Comparison of ENCODE assay signal across 12 cellular contexts in the genomic region with DNA sequence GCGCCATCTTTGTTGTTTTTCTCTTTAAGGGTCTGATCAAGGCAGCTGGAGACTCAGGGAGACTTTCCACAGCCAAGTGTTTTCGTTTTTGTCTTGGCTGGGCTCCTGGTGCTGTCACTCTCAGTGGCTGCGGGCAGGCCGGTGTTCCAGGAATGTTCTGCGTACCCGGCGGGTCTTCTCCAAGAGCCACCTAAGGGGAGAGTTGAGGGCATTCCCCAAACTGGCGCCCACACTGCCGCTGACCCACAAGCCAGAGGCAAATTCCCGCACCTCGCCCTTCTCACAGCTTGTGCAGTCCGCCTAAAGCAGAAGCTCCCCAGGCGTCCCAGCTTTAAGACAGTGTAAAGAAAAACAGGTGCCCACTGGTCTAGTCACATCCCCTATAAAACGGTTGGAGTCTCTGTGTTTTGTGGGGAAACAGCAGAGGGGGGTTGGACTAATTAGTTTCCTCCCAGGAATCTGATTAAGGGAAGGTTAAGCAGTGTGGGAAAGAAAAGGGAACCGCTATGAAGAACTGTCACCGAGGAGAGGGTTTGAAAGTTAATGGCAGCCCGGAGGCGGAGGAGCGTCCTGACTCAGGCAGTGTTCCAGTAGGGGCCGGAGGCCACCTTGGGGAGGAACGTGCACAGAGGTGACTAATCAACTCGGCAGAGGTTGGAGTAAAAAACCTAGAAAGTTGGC.
DNase-seq lines count a peak whose midpoint lies in the region; ATAC-seq and TF ChIP-seq lines count a peak whose summit lies in the region.
"Had no signal": no experiment of that assay in that cellular context is flagged by ENCODE, and none has a peak within 500 bp of the region (broad histone marks: within the 10 kb centered on the region; RNA-seq: fewer than 3 reads in every experiment).

No MANE protein-coding gene starts in this region.

- POLR2A ChIA-PET in RWPE1 (lab: Yijun Ruan, JAX; ENCODE audit: low non-redundant PET): no interaction called here

- H3K36me3 Mint-ChIP-seq in activated T-helper 2 cell treated with anti-CD3 and anti-CD28 coated beads, Interferon-gamma antibody, Interleukin-2, Interleukin-4, amounts not matched to agents 10 μg/mL and 5 μg/mL and 100 μg/mL, durations not matched to agents 14 hours and 24 hours and 36 hours (ENCODE audit: low read depth): no peaks in the 10 kb centered on the region
- H3K36me3 Mint-ChIP-seq: mesothelial cell of epicardium had no signal

- H3K27me3 Mint-ChIP-seq in activated T-helper 2 cell treated with anti-CD3 and anti-CD28 coated beads, Interferon-gamma antibody, Interleukin-2, Interleukin-4, amounts not matched to agents 10 μg/mL and 5 μg/mL and 100 μg/mL, durations not matched to agents 14 hours and 24 hours and 36 hours (ENCODE audit: low read depth): peaks cover 5% of the 10 kb centered on the region

- CTCF ChIA-PET in RWPE1 (lab: Yijun Ruan, JAX): no interaction called here

- no peak overlapping the region for H3K27ac ChIP-seq in RWPE1

- peak overlapping the region; percentile 33 to 40 for H3K4me3 ChIP-seq in foreskin fibroblast (ENCODE audit: low read depth in 1 of 2, low read length in 2 of 2)

- no peak for ATAC-seq in GM19467 (IDR thresholded peaks at IDR 0.05; ENCODE audit: unreplicated experiment)
- ATAC-seq in GM21717 (IDR thresholded peaks at IDR 0.05; ENCODE audit: unreplicated experiment): no peak

- no peaks in the 10 kb centered on the region for H3K9me3 Mint-ChIP-seq in activated T-helper 2 cell treated with anti-CD3 and anti-CD28 coated beads, Interferon-gamma antibody, Interleukin-2, Interleukin-4, amounts not matched to agents 10 μg/mL and 5 μg/mL and 100 μg/mL, durations not matched to agents 14 hours and 24 hours and 36 hours
- H3K9me3 Mint-ChIP-seq: activated CD4-positive, alpha-beta T cell treated with anti-CD3 and anti-CD28 coated beads, Interleukin-2, amount 10 ng/mL, durations not matched to agents 7 days and 5 days; stimulated activated naive CD8-positive, alpha-beta T cell treated with anti-CD3 and anti-CD28 coated beads, Interleukin-15, Interleukin-2, amounts not matched to agents 100 ng/mL and 50 ng/mL, for 24 hours had no signal

- no peaks in the 10 kb centered on the region for H3K4me1 Mint-ChIP-seq in activated T-helper 2 cell treated with anti-CD3 and anti-CD28 coated beads, Interferon-gamma antibody, Interleukin-2, Interleukin-4, amounts not matched to agents 10 μg/mL and 5 μg/mL and 100 μg/mL, durations not matched to agents 14 hours and 24 hours and 36 hours (ENCODE audit: low read depth)
- H3K4me1 Mint-ChIP-seq: activated CD4-positive, alpha-beta T cell treated with anti-CD3 and anti-CD28 coated beads, Interleukin-2, amount 10 ng/mL, durations not matched to agents 7 days and 5 days had no signal

- H3K4me3 Mint-ChIP-seq in activated T-helper 2 cell treated with anti-CD3 and anti-CD28 coated beads, Interferon-gamma antibody, Interleukin-2, Interleukin-4, amounts not matched to agents 10 μg/mL and 5 μg/mL and 100 μg/mL, durations not matched to agents 14 hours and 24 hours and 36 hours (ENCODE audit: low read depth): no peak overlapping the region
- H3K4me3 Mint-ChIP-seq: activated CD4-positive, alpha-beta T cell treated with anti-CD3 and anti-CD28 coated beads, Interleukin-2, amount 10 ng/mL, durations not matched to agents 7 days and 5 days; mesothelial cell of epicardium; stimulated activated naive CD8-positive, alpha-beta T cell treated with anti-CD3 and anti-CD28 coated beads, Interleukin-15, Interleukin-2, amounts not matched to agents 100 ng/mL and 50 ng/mL, for 24 hours had no signal

- intact Hi-C loops in activated T-helper 2 cell treated with anti-CD3 and anti-CD28 coated beads, Interferon-gamma antibody, Interleukin-2, Interleukin-4, amounts not matched to agents 10 μg/mL and 5 μg/mL and 100 μg/mL, durations not matched to agents 14 hours and 24 hours and 36 hours (cut with micrococcal nuclease): no loop called here

- TF ChIP-seq CTCF in RWPE1 (conservative IDR thresholded peaks at IDR 0.05; ENCODE audit: low read depth) (no peak), foreskin fibroblast (IDR thresholded peaks at IDR 0.05; ENCODE audit: low read depth, low read length) (no peak)

- peak; percentile 84 for DNase-seq in ELF-1 (ENCODE audit: low read depth, low spot score)
- peak; percentile 74 for DNase-seq in RWPE1 (ENCODE audit: low spot score)
- peak; percentile 12 to 51 for DNase-seq in foreskin fibroblast
- peak; percentile 62 for DNase-seq in retina
- no peak for DNase-seq in activated T-helper 2 cell treated with anti-CD3 and anti-CD28 coated beads, Interferon-gamma antibody, Interleukin-2, Interleukin-4, amounts not matched to agents 10 μg/mL and 5 μg/mL and 100 μg/mL, durations not matched to agents 14 hours and 24 hours and 36 hours (ENCODE audit: low spot score)
- DNase-seq in COLO668 (lab: John Stamatoyannopoulos, UW; ENCODE audit: unreplicated experiment): no peak
- DNase-seq: activated CD4-positive, alpha-beta T cell treated with anti-CD3 and anti-CD28 coated beads, Interleukin-2, amount 10 ng/mL, durations not matched to agents 7 days and 5 days; NCI-H1092 had no signal

- H3K27ac Mint-ChIP-seq in activated T-helper 2 cell treated with anti-CD3 and anti-CD28 coated beads, Interferon-gamma antibody, Interleukin-2, Interleukin-4, amounts not matched to agents 10 μg/mL and 5 μg/mL and 100 μg/mL, durations not matched to agents 14 hours and 24 hours and 36 hours: no peak overlapping the region
- H3K27ac Mint-ChIP-seq: activated CD4-positive, alpha-beta T cell treated with anti-CD3 and anti-CD28 coated beads, Interleukin-2, amount 10 ng/mL, durations not matched to agents 7 days and 5 days; mesothelial cell of epicardium; stimulated activated naive CD8-positive, alpha-beta T cell treated with anti-CD3 and anti-CD28 coated beads, Interleukin-15, Interleukin-2, amounts not matched to agents 100 ng/mL and 50 ng/mL, for 24 hours had no signal

Comparison
In these comparisons a context has a peak if more than half of its experiments do, and no peak if none do; other contexts are left out.
1. DNase-seq: peak in ELF-1 (single experiment), RWPE1 (single experiment), foreskin fibroblast (2 of 2) and retina (single experiment); none in activated T-helper 2 cell treated with anti-CD3 and anti-CD28 coated beads, Interferon-gamma antibody, Interleukin-2, Interleukin-4, amounts not matched to agents 10 μg/mL and 5 μg/mL and 100 μg/mL, durations not matched to agents 14 hours and 24 hours and 36 hours (single experiment) and COLO668 (single experiment).